ENCODE assay signal across 1 cellular context in the genomic region with DNA sequence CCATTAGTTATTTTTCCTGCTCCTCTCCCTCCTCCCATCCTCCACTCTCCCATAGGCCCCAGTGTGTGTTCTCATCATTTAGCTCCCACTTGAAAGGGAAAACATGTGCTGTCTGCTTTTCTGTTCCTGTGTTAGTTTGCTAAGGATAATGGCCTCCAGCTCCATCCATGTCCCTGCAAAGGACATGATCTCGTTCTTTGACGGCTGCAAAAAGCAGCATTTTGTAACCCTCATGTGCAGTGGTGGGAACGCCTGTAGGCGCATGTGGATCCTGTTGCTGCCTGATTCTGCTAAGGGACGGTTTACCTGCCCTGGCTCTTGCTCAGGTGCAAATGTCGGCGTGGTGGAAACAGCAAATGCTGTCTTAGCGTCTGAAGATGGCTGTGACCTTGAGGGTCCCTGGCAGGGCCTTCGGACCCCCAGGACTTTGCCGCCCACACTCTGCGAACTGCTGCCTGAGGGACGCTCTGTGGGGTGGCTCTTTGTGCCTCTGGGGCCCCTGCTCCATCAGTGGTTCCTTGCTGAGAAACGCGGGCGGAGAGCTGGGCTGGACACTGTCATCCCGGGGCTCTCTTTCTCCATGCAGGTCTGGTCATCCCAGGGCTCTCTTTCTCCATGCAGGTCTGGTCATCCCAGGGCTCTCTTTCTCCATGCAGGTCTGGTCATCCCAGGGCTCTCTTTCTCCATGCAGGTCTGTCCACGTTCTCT.
TF ChIP-seq lines count a peak whose summit lies in the region.

No MANE protein-coding gene starts in this region.

TF ChIP-seq in GM12878, 131 proteins besides CTCF, POLR2A, EP300 and RAD21 (continued from another document):
- TF ChIP-seq YY1 (IDR thresholded peaks at IDR 0.05; ENCODE audit: low read depth, low read length) = peak; percentile 86
- TF ChIP-seq, protein P1, sequence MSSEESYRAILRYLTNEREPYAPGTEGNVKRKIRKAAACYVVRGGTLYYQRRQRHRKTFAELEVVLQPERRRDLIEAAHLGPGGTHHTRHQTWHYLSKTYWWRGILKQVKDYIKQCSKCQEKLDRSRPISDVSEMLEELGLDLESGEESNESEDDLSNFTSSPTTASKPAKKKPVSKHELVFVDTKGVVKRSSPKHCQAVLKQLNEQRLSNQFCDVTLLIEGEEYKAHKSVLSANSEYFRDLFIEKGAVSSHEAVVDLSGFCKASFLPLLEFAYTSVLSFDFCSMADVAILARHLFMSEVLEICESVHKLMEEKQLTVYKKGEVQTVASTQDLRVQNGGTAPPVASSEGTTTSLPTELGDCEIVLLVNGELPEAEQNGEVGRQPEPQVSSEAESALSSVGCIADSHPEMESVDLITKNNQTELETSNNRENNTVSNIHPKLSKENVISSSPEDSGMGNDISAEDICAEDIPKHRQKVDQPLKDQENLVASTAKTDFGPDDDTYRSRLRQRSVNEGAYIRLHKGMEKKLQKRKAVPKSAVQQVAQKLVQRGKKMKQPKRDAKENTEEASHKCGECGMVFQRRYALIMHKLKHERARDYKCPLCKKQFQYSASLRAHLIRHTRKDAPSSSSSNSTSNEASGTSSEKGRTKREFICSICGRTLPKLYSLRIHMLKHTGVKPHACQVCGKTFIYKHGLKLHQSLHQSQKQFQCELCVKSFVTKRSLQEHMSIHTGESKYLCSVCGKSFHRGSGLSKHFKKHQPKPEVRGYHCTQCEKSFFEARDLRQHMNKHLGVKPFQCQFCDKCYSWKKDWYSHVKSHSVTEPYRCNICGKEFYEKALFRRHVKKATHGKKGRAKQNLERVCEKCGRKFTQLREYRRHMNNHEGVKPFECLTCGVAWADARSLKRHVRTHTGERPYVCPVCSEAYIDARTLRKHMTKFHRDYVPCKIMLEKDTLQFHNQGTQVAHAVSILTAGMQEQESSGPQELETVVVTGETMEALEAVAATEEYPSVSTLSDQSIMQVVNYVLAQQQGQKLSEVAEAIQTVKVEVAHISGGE (CRISPR knock-in tag; IDR thresholded peaks at IDR 0.05) = peak; percentile 87
